ENCODE assay signal across 30 cellular contexts in the genomic region with DNA sequence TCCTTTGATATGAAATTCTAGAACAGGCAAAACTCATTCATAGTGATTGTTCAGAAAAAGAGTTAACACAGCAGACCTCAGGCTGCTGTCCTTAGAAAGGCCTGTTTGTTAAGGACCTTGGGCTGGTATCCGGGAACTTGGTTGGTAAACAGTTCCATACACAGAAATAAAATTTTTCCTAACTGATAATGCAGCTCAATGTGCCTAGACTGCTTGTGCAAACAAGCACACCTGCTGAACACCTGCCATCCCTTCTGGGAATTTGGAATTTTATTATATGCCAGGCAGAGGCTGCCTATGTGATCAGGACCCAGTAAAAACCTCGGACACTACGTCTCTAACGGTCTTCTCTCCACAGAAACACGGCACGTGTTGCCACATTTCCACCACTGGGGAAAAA. TPM values are rescaled to one million over a fixed set of nuclear protein-coding genes. Genes with fewer than 3 reads are reported as not detected.
DNase-seq lines count a peak whose midpoint lies in the region; ATAC-seq and TF ChIP-seq lines count a peak whose summit lies in the region.
"Had no signal": no experiment of that assay in that cellular context is flagged by ENCODE, and none has a peak within 500 bp of the region (broad histone marks: within the 10 kb centered on the region; RNA-seq: fewer than 3 reads in every experiment).

No MANE protein-coding gene starts in this region.

- H3K9ac ChIP-seq in trophoblast cell (ENCODE audit: low read length), result no peak overlapping the region
- H3K9ac ChIP-seq in smooth muscle cell (ENCODE audit: low read depth), result no peak overlapping the region

- DNase-seq in NCI-H2107 treated with DMSO at 0.1 percent for 48 hours (lab: John Stamatoyannopoulos, UW; ENCODE audit: unreplicated experiment) (peak; percentile 29), NCI-H2107 (lab: John Stamatoyannopoulos, UW) (no peak), LNCaP clone FGC (ENCODE audit: low read depth) (peak; percentile 70), SHP77 treated with DMSO at 0.1 percent for 48 hours (lab: John Stamatoyannopoulos, UW) (peak; percentile 94), trophoblast cell (no peak), smooth muscle cell (lab: John Stamatoyannopoulos, UW; ENCODE audit: unreplicated experiment) (no peak), HUDEP-2 (lab: John Stamatoyannopoulos, UW; ENCODE audit: unreplicated experiment in 76 of 76) (no peak)
- DNase-seq: 8988T; activated CD4-positive, alpha-beta T cell treated with anti-CD3 and anti-CD28 coated beads for 48 hours; activated naive CD4-positive, alpha-beta T cell treated with anti-CD3 and anti-CD28 coated beads, Interleukin-2, amount 50 U/mL, for 16 hours; activated T-cell treated with anti-CD3 and anti-CD28 coated beads for 4 hours; effector CD4-positive, alpha-beta T cell; GOT3; immature natural killer cell; KBM-7; left cardiac atrium; mammary epithelial cell; MG63; NCI-H1417 treated with DMSO at 0.1 percent for 48 hours; NCI-H2081 treated with DMSO at 0.1 percent for 48 hours; NCI-H524; nephron progenitor cell; stimulated activated naive B cell treated with anti-CD40 and anti-IgM and Interleukin-4, amounts not matched to agents 10 μg/mL and 1 μg/mL and 100 μg/mL, for 72 hours; SW 1271; T-helper 9 cell; upper lobe of right lung had no signal

- H3K4ac ChIP-seq in trophoblast cell (ENCODE audit: low read depth, low read length), result peak overlapping the region; percentile 19

- H2AFZ ChIP-seq in trophoblast cell (ENCODE audit: insufficient read depth, low read length, poor library complexity) (no peak overlapping the region), smooth muscle cell (ENCODE audit: low read depth) (no peak overlapping the region)

- H3K79me2 ChIP-seq in trophoblast cell (ENCODE audit: control insufficient read depth, insufficient read depth, low read length, poor library complexity), result peaks cover 8% of the 10 kb centered on the region
- H3K79me2 ChIP-seq in smooth muscle cell (ENCODE audit: low read depth), result peaks cover 82% of the 10 kb centered on the region

- no peak overlapping the region for H4K12ac ChIP-seq in trophoblast cell (ENCODE audit: low read depth, low read length)

- H2BK5ac ChIP-seq in trophoblast cell (ENCODE audit: low read depth, low read length, poor library complexity), result no peak overlapping the region

- H3F3A ChIP-seq in smooth muscle cell (ENCODE audit: low read depth), result peaks cover 7% of the 10 kb centered on the region

- no peak for ATAC-seq in GM19328 (IDR thresholded peaks at IDR 0.05; ENCODE audit: unreplicated experiment)
- ATAC-seq: left cardiac atrium; stimulated activated naive B cell treated with anti-CD40 and anti-IgM and Interleukin-4, amounts not matched to agents 10 μg/mL and 1 μg/mL and 100 μg/mL, for 72 hours; upper lobe of right lung had no signal

- no peak overlapping the region for H2BK120ac ChIP-seq in trophoblast cell (ENCODE audit: insufficient read depth, low read length, poor library complexity)

- no peak overlapping the region for H4K8ac ChIP-seq in trophoblast cell (ENCODE audit: low read depth, low read length)

- no peak overlapping the region for H4K91ac ChIP-seq in trophoblast cell (ENCODE audit: low read depth, low read length)

- H3K36me3 ChIP-seq in trophoblast cell (ENCODE audit: control insufficient read depth in 1 of 2, insufficient read depth in 2 of 2, low read length in 2 of 2), result peaks cover 2 to 4% of the 10 kb centered on the region in 2 experiments
- no peaks in the 10 kb centered on the region for H3K36me3 ChIP-seq in smooth muscle cell (ENCODE audit: low read depth)
- H3K36me3 ChIP-seq: breast epithelium, upper lobe of right lung had no signal

- H3K27me3 ChIP-seq in trophoblast cell (ENCODE audit: insufficient read depth, low read length) (no peaks in the 10 kb centered on the region), smooth muscle cell (ENCODE audit: low read depth) (no peaks in the 10 kb centered on the region)
- H3K27me3 ChIP-seq: breast epithelium, MG63, upper lobe of right lung had no signal

- no peak overlapping the region for H3K14ac ChIP-seq in trophoblast cell (ENCODE audit: low read length)

- WGBS in trophoblast cell (ENCODE audit: extremely low coverage, insufficient coverage, insufficient read length), result no CpG with 5 or more reads among the region's 6 CpGs
- 95% methylated on average over 6 of the region's 6 CpGs for WGBS in smooth muscle cell (ENCODE audit: low lambda C conversion rate)

- H4K20me1 ChIP-seq in smooth muscle cell (ENCODE audit: low read depth), result peaks cover 83% of the 10 kb centered on the region

- H3K79me1 ChIP-seq in trophoblast cell (ENCODE audit: low read length), result no peaks in the 10 kb centered on the region

- H3K23ac ChIP-seq in trophoblast cell (ENCODE audit: low read length), result no peak overlapping the region

- TF ChIP-seq CTCF in LNCaP clone FGC (IDR thresholded peaks at IDR 0.05; ENCODE audit: control insufficient read depth, extremely low read depth, insufficient read depth) (no peak), smooth muscle cell (IDR thresholded peaks at IDR 0.05; ENCODE audit: borderline replicate concordance, insufficient read depth, poor library complexity, severe bottlenecking) (no peak)

- no peak overlapping the region for H3K27ac ChIP-seq in trophoblast cell (ENCODE audit: low read depth, low read length)
- no peak overlapping the region for H3K27ac ChIP-seq in smooth muscle cell (ENCODE audit: low read depth)
- H3K27ac ChIP-seq: breast epithelium, C4-2B, epithelial cell of prostate, upper lobe of right lung had no signal

- no peak overlapping the region for H3K4me2 ChIP-seq in trophoblast cell (ENCODE audit: low read length)
- H3K4me2 ChIP-seq in smooth muscle cell, result no peak overlapping the region

- no peak overlapping the region for H2BK12ac ChIP-seq in trophoblast cell (ENCODE audit: low read length)

- H3K9me3 ChIP-seq in trophoblast cell (ENCODE audit: insufficient read depth, low read depth, low read length) (no peaks in the 10 kb centered on the region), smooth muscle cell (replicated peaks; ENCODE audit: low read depth) (no peaks in the 10 kb centered on the region)
- H3K9me3 ChIP-seq: breast epithelium, MG63, upper lobe of right lung had no signal

- no peak overlapping the region for H2AK5ac ChIP-seq in trophoblast cell (ENCODE audit: low read length)

- no peak overlapping the region for H3K18ac ChIP-seq in trophoblast cell (ENCODE audit: low read length)

- H3K4me3 ChIP-seq in LNCaP clone FGC (ENCODE audit: low read depth, low read length) (no peak overlapping the region), trophoblast cell (ENCODE audit: low read depth, low read length) (no peak overlapping the region), smooth muscle cell (no peak overlapping the region)
- H3K4me3 ChIP-seq: breast epithelium, MG63, upper lobe of right lung had no signal

- H3K4me1 ChIP-seq in trophoblast cell (ENCODE audit: control insufficient read depth in 1 of 2, insufficient read depth in 2 of 2, low read length in 2 of 2), result no peaks in the 10 kb centered on the region
- no peaks in the 10 kb centered on the region for H3K4me1 ChIP-seq in smooth muscle cell (ENCODE audit: low read depth)
- H3K4me1 ChIP-seq: breast epithelium had no signal

RNA-seq across cellular contexts. Expression of a gene that starts 11.5 kb away (rescaled TPM):
- 37.8 and 38.6 TPM in 2 replicates for polyA plus RNA-seq in trophoblast cell (2013)
- total RNA-seq in smooth muscle cell, result 49.1 and 55.0 TPM in 2 replicates
- polyA plus RNA-seq in smooth muscle cell, result 17.2 and 22.6 TPM in 2 replicates

RNA-seq across cellular contexts. Expression of a gene that starts 11.7 kb away (rescaled TPM):
- 1.1 and 1.3 TPM in 2 replicates for polyA plus RNA-seq in trophoblast cell (2013)
- 1.2 and 3.1 TPM in 2 replicates for total RNA-seq in smooth muscle cell
- 1.9 and 2.8 TPM in 2 replicates for polyA plus RNA-seq in smooth muscle cell

Comparison
In these comparisons a context has a peak if more than half of its experiments do, and no peak if none do; other contexts are left out.
1. DNase-seq: peak in NCI-H2107 treated with DMSO at 0.1 percent for 48 hours (single experiment), LNCaP clone FGC (single experiment) and SHP77 treated with DMSO at 0.1 percent for 48 hours (single experiment); none in NCI-H2107 (single experiment), trophoblast cell (0 of 2), smooth muscle cell (single experiment) and HUDEP-2 (0 of 76).